33 cellular contexts compared by ENCODE assay signal in the genomic region with DNA sequence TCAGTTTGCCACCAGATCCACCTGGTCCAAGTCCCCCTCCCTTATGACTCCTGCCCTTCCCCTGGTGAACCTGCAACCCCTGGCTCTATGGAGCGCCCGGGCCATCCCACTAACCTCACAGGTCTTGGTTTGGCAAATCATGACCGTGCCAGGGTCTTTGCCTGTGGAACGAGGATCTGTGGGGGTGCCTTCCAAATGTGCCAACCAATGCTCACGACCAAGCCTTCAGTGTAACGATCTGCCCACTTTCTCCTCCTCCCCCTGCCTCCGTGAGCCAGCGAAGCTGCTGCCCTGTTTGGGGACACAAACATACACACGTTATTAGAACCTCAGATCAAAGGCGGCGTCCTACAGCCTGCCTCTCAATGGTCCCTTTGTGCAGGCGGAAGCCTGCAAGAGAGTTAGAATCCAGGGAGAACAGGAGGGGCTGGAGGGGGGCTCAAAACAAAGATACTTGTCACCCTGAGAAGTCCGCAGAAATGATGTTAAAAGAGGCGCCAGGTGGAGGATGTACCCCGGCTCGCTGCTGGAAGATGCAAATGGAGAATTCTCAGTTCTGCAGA. TPM values are rescaled to one million over a fixed set of nuclear protein-coding genes. Genes with fewer than 3 reads are reported as not detected.
DNase-seq lines count a peak whose midpoint lies in the region; ATAC-seq and TF ChIP-seq lines count a peak whose summit lies in the region.
"Had no signal": no experiment of that assay in that cellular context is flagged by ENCODE, and none has a peak within 500 bp of the region (broad histone marks: within the 10 kb centered on the region; RNA-seq: fewer than 3 reads in every experiment).

No MANE protein-coding gene starts in this region.

- ATAC-seq in SK-N-SH treated with all-trans-retinoic acid at 6 μM for 48 hours (no peak), WTC11 (0 out of 2 replicates have a peak, but pooled peaks have one; percentile 14), sciatic nerve (no peak), GM19351 (IDR thresholded peaks at IDR 0.05; ENCODE audit: unreplicated experiment) (no peak), HG02870 (IDR thresholded peaks at IDR 0.05; ENCODE audit: unreplicated experiment) (no peak)
- ATAC-seq: effector memory CD8-positive, alpha-beta T cell; mucosa of descending colon had no signal

- no peak overlapping the region for H2AFZ ChIP-seq in SK-N-SH (ENCODE audit: low read depth)

- no peaks in the 10 kb centered on the region; the same call in 1 of the 2 replicates for H3K27me3 ChIP-seq in SK-N-SH (ENCODE audit: insufficient read depth)
- H3K27me3 ChIP-seq: MG63, pancreas, uterus had no signal

- no peak overlapping the region for H3K4me2 ChIP-seq in SK-N-SH
- H3K4me2 ChIP-seq: KMS-11 had no signal

- 59% methylated on average over 10 of the region's 16 CpGs for WGBS in SK-N-SH (ENCODE audit: low lambda C conversion rate)

- POLR2A ChIA-PET in SK-N-SH (lab: Yijun Ruan, JAX): no interaction called here
- POLR2A ChIA-PET in WTC11 (lab: Charles Lee): no interaction called here

- no peaks in the 10 kb centered on the region for H3F3A ChIP-seq in SK-N-SH (replicated peaks; ENCODE audit: insufficient read depth)

- peaks cover 22% of the 10 kb centered on the region for H3K4me1 Mint-ChIP-seq in WTC11
- H3K4me1 Mint-ChIP-seq: activated naive CD8-positive, alpha-beta T cell treated with anti-CD3 and anti-CD28 coated beads for 36 hours; nephron had no signal

- H3K27ac Mint-ChIP-seq in WTC11: peak overlapping the region; percentile 47; the same call in 1 of the 2 replicates
- H3K27ac Mint-ChIP-seq: activated naive CD8-positive, alpha-beta T cell treated with anti-CD3 and anti-CD28 coated beads for 36 hours; effector memory CD8-positive, alpha-beta T cell; nephron; stimulated activated naive CD8-positive, alpha-beta T cell treated with anti-CD3 and anti-CD28 coated beads, Interleukin-15, Interleukin-2, amounts not matched to agents 100 ng/mL and 50 ng/mL, for 24 hours had no signal

- H3K27ac ChIP-seq in SK-N-SH (ENCODE audit: low read depth in 2 of 2, low read length in 1 of 2): no peak overlapping the region
- H3K27ac ChIP-seq: HL-60, KMS-11, pancreas, thoracic aorta, uterus, VCaP had no signal

- no peak overlapping the region for H3K4me3 Mint-ChIP-seq in WTC11
- H3K4me3 Mint-ChIP-seq: activated naive CD8-positive, alpha-beta T cell treated with anti-CD3 and anti-CD28 coated beads for 36 hours; effector memory CD8-positive, alpha-beta T cell; nephron; stimulated activated naive CD8-positive, alpha-beta T cell treated with anti-CD3 and anti-CD28 coated beads, Interleukin-15, Interleukin-2, amounts not matched to agents 100 ng/mL and 50 ng/mL, for 24 hours had no signal

- H3K36me3 Mint-ChIP-seq in WTC11: no peaks in the 10 kb centered on the region

- H4K20me1 ChIP-seq in SK-N-SH (ENCODE audit: insufficient read depth): no peaks in the 10 kb centered on the region

- peaks cover 11% of the 10 kb centered on the region for H3K9me3 Mint-ChIP-seq in WTC11
- H3K9me3 Mint-ChIP-seq: nephron; stimulated activated naive CD8-positive, alpha-beta T cell treated with anti-CD3 and anti-CD28 coated beads, Interleukin-15, Interleukin-2, amounts not matched to agents 100 ng/mL and 50 ng/mL, for 24 hours had no signal

- intact Hi-C loops in sciatic nerve (cut with DNase I): no loop called here

- peaks cover 7% of the 10 kb centered on the region for H3K27me3 Mint-ChIP-seq in WTC11 (ENCODE audit: low read depth)
- H3K27me3 Mint-ChIP-seq: activated naive CD8-positive, alpha-beta T cell treated with anti-CD3 and anti-CD28 coated beads for 36 hours; stimulated activated naive CD8-positive, alpha-beta T cell treated with anti-CD3 and anti-CD28 coated beads, Interleukin-15, Interleukin-2, amounts not matched to agents 100 ng/mL and 50 ng/mL, for 24 hours had no signal

- CTCF ChIA-PET in SK-N-SH (lab: Yijun Ruan, JAX): interaction anchor here (2.8 kb wide), 1 partner anchor 126 kb away, joined by 6 read pairs; no protein-coding TSS in a partner anchor
- CTCF ChIA-PET in WTC11 (lab: Charles Lee): interaction anchor here (1.6 kb wide), 1 partner anchor 167 kb away, joined by 11 read pairs; no protein-coding TSS in a partner anchor

- peak; percentile 44 for DNase-seq in SK-N-SH
- DNase-seq in WTC11 (ENCODE audit: low spot score): no peak
- peak; percentile 30 for DNase-seq in left kidney (ENCODE audit: low read depth, low spot score)
- peak; percentile 30 for DNase-seq in sciatic nerve (ENCODE audit: low spot score)
- DNase-seq in NCI-H1694 (lab: John Stamatoyannopoulos, UW): no peak
- DNase-seq: 8988T; activated CD4-positive, alpha-beta T cell treated with anti-CD3 and anti-CD28 coated beads for 48 hours; activated CD8-positive, alpha-beta memory T cell treated with anti-CD3 and anti-CD28 coated beads for 24 hours; activated naive CD8-positive, alpha-beta T cell treated with anti-CD3 and anti-CD28 coated beads for 36 hours; DMS79 treated with DMSO at 0.1 percent for 48 hours; effector memory CD8-positive, alpha-beta T cell; erythroblast; GDM1; MG63; mucosa of descending colon; NCI-H1105; NCI-H1930; NCI-H524 treated with DMSO at 0.1 percent for 48 hours; pancreas; SHP77 treated with DMSO at 0.1 percent for 48 hours; stimulated activated CD4-positive, alpha-beta T cell treated with anti-CD3 and anti-CD28 coated beads, Interleukin-2, amount 100 ng/mL, for 24 hours; SW 1271; T-helper 9 cell; uterus had no signal

- peaks cover 0 to 11% of the 10 kb centered on the region in 2 experiments; a peak in 1 of 4 replicates for H3K4me1 ChIP-seq in SK-N-SH (ENCODE audit: control insufficient read depth in 1 of 2, insufficient read depth in 2 of 2, low read depth in 1 of 2, low read length in 1 of 2)
- H3K4me1 ChIP-seq: pancreas, uterus had no signal

- no peaks in the 10 kb centered on the region for H3K79me2 ChIP-seq in SK-N-SH (ENCODE audit: insufficient read depth)

- no peaks in the 10 kb centered on the region for H3K36me3 ChIP-seq in SK-N-SH (replicated peaks in 1 of 2; ENCODE audit: control insufficient read depth in 1 of 2, insufficient read depth in 2 of 2, low read length in 1 of 2)
- H3K36me3 ChIP-seq: MG63, pancreas, thoracic aorta, uterus had no signal

- TF ChIP-seq EP300 in SK-N-SH (IDR thresholded peaks at IDR 0.05; ENCODE audit: borderline replicate concordance in 1 of 2, low read depth in 1 of 2, low read length in 1 of 2): no peak

- H3K9ac ChIP-seq in SK-N-SH: no peak overlapping the region
- H3K9ac ChIP-seq: KMS-11 had no signal

- H3K9me3 ChIP-seq in SK-N-SH: no peaks in the 10 kb centered on the region
- H3K9me3 ChIP-seq: MG63, mucosa of descending colon, pancreas, thoracic aorta, uterus had no signal

- no peaks in the 10 kb centered on the region for H3K9me2 ChIP-seq in SK-N-SH

- no peak for TF ChIP-seq RAD21 in SK-N-SH (IDR thresholded peaks at IDR 0.05; ENCODE audit: low read length)

- TF ChIP-seq CTCF in SK-N-SH (IDR thresholded peaks at IDR 0.05): no peak
- no peak for TF ChIP-seq CTCF in WTC11 (IDR thresholded peaks at IDR 0.05)

- H3K4me3 ChIP-seq in SK-N-SH (ENCODE audit: low read depth in 2 of 2, low read length in 1 of 2): no peak overlapping the region
- H3K4me3 ChIP-seq: MG63, mucosa of descending colon, pancreas, thoracic aorta, uterus had no signal

TF ChIP-seq in SK-N-SH, 30 proteins besides CTCF, POLR2A, EP300 and RAD21 (continues in another document):
- TF ChIP-seq, protein P1, sequence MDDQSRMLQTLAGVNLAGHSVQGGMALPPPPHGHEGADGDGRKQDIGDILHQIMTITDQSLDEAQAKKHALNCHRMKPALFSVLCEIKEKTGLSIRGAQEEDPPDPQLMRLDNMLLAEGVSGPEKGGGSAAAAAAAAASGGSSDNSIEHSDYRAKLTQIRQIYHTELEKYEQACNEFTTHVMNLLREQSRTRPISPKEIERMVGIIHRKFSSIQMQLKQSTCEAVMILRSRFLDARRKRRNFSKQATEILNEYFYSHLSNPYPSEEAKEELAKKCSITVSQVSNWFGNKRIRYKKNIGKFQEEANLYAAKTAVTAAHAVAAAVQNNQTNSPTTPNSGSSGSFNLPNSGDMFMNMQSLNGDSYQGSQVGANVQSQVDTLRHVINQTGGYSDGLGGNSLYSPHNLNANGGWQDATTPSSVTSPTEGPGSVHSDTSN (IDR thresholded peaks at IDR 0.05): no peak
- TF ChIP-seq CHD2 (IDR thresholded peaks at IDR 0.05; ENCODE audit: low read length, partially characterized antibody) (no peak), JUND (IDR thresholded peaks at IDR 0.05) (no peak), ELF1 (IDR thresholded peaks at IDR 0.05) (no peak)

TF ChIP-seq in SK-N-SH treated with all-trans-retinoic acid at 6 μM for 48 hours, 23 proteins besides CTCF, POLR2A, EP300 and RAD21 (continues in another document):
- TF ChIP-seq, protein P2, sequence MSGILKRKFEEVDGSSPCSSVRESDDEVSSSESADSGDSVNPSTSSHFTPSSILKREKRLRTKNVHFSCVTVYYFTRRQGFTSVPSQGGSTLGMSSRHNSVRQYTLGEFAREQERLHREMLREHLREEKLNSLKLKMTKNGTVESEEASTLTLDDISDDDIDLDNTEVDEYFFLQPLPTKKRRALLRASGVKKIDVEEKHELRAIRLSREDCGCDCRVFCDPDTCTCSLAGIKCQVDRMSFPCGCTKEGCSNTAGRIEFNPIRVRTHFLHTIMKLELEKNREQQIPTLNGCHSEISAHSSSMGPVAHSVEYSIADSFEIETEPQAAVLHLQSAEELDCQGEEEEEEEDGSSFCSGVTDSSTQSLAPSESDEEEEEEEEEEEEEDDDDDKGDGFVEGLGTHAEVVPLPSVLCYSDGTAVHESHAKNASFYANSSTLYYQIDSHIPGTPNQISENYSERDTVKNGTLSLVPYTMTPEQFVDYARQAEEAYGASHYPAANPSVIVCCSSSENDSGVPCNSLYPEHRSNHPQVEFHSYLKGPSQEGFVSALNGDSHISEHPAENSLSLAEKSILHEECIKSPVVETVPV (CRISPR knock-in tag; IDR thresholded peaks at IDR 0.05): no peak
- no peak for TF ChIP-seq GLIS3 (CRISPR knock-in tag; IDR thresholded peaks at IDR 0.05)

TF ChIP-seq in WTC11, 78 proteins besides CTCF, POLR2A, EP300 and RAD21:
- TF ChIP-seq ZNF671 (CRISPR knock-in tag; IDR thresholded peaks at IDR 0.05) (no peak), CREB1 (CRISPR knock-in tag; IDR thresholded peaks at IDR 0.05) (no peak), GABPB1 (CRISPR knock-in tag; IDR thresholded peaks at IDR 0.05) (peak; percentile 72)
TF ChIP-seq in WTC11: peak in this region for 1.

RNA-seq across cellular contexts. Expression of a gene that starts 9.1 kb away (rescaled TPM):
- polyA plus RNA-seq in SK-N-SH (2012; rRNA removed): 0.02 and 0.13 TPM in 2 replicates
- polyA plus RNA-seq in SK-N-SH (2012; cell fraction: cytosol; rRNA removed): 0.03 and 0.16 TPM in 2 replicates
- 0.04 and 0.05 TPM in 2 replicates for polyA plus RNA-seq in SK-N-SH (2012; cell fraction: nucleus; rRNA removed)
- total RNA-seq in WTC11 (2021) (6.0 to 9.3 TPM (median 9.1 TPM) in 3 replicates), sciatic nerve (37.0 TPM)

Comparison
In these comparisons a context has a peak if more than half of its experiments do, and no peak if none do; other contexts are left out.
1. DNase-seq: peak in SK-N-SH (single experiment), left kidney (single experiment) and sciatic nerve (single experiment); none in WTC11 (single experiment) and NCI-H1694 (single experiment).